23 cellular contexts compared by ENCODE assay signal in genomic region chr6:129795261-129795660, GRCh38.
DNase-seq lines count a peak whose midpoint lies in the region; ATAC-seq, FAIRE-seq and TF ChIP-seq lines count a peak whose summit lies in the region.
"Had no signal": no experiment of that assay in that cellular context is flagged by ENCODE, and none has a peak within 500 bp of the region (broad histone marks: within the 10 kb centered on the region; RNA-seq: fewer than 3 reads in every experiment).

No MANE protein-coding gene starts in this region.

- CTCF ChIA-PET in HepG2 (lab: Yijun Ruan, JAX; ENCODE audit: low intra/inter-chr PET ratio, low total read pairs), result no interaction called here

- H3K9me3 Mint-ChIP-seq in natural killer cell, result no peaks in the 10 kb centered on the region
- H3K9me3 Mint-ChIP-seq: activated CD8-positive, alpha-beta T cell treated with anti-CD3 and anti-CD28 coated beads for 36 hours; activated naive CD4-positive, alpha-beta T cell treated with anti-CD3 and anti-CD28 coated beads for 36 hours; activated T-cell treated with anti-CD3 and anti-CD28 coated beads, Interleukin-2, amount 50 U/mL, for 24 hours; CD8-positive, alpha-beta memory T cell; natural killer cell treated with Interleukin-12 subunit alpha and Interleukin-12 subunit beta and Interleukin-15 and Interleukin-18, amount 100 ng/mL, for 72 hours had no signal

- no TSS peak for BruUV-seq in HepG2 (replicated peaks; lab: Mats Ljungman, UMichigan)

- in situ Hi-C loops in HepG2 (cut with HindIII; ENCODE audit: extremely low pct_ligation_motif_present, low pct_unique_long_range_greater_than_20kb), result no loop called here

- no peak overlapping the region for H3K27ac ChIP-seq in liver (ENCODE audit: low read depth in 1 of 2, low read length in 2 of 2)
- H3K27ac ChIP-seq in HepG2 (ENCODE audit: extremely low read length, insufficient read depth, low read length), result no peak overlapping the region
- H3K27ac ChIP-seq: heart left ventricle, SJSA1 had no signal

- FAIRE-seq in HepG2 (lab: Jason Lieb, UNC), result no peak
- FAIRE-seq: GM18507 had no signal

- no peak overlapping the region for H3K4me2 ChIP-seq in HepG2 (ENCODE audit: low read depth, low read length)
- H3K4me2 ChIP-seq: smooth muscle cell had no signal

- H3K4me3 ChIP-seq in liver (ENCODE audit: low read depth in 1 of 3, low read length in 3 of 3) (no peak overlapping the region), HepG2 (replicated peaks in 1 of 3; ENCODE audit: insufficient read depth in 1 of 3, low read depth in 2 of 3, low read length in 3 of 3) (no peak overlapping the region), kidney epithelial cell (ENCODE audit: low read depth, low read length) (no peak overlapping the region)
- H3K4me3 ChIP-seq: heart left ventricle, SJSA1, smooth muscle cell had no signal

- H4K20me1 ChIP-seq in HepG2 (ENCODE audit: insufficient read depth, low read length), result no peaks in the 10 kb centered on the region

- H3K4me1 Mint-ChIP-seq in natural killer cell, result peaks cover 0 to 7% of the 10 kb centered on the region in 2 donors
- H3K4me1 Mint-ChIP-seq: WTC11 had no signal

- TF ChIP-seq RAD21 in liver (IDR thresholded peaks at IDR 0.05) (peak; percentile 16), HepG2 (CRISPR knock-in tag; IDR thresholded peaks at IDR 0.05) (no peak)

- intact Hi-C loops in HepG2 (cut with micrococcal nuclease; ENCODE audit: unreplicated experiment), result no loop called here
- intact Hi-C loops in natural killer cell (cut with micrococcal nuclease), result no loop called here

- H3K27ac Mint-ChIP-seq in natural killer cell, result no peak overlapping the region
- H3K27ac Mint-ChIP-seq: activated CD8-positive, alpha-beta T cell treated with anti-CD3 and anti-CD28 coated beads for 36 hours; activated naive CD4-positive, alpha-beta T cell treated with anti-CD3 and anti-CD28 coated beads for 36 hours; activated T-cell treated with anti-CD3 and anti-CD28 coated beads, Interleukin-2, amount 50 U/mL, for 24 hours; CD8-positive, alpha-beta memory T cell; immature natural killer cell; natural killer cell treated with Interleukin-12 subunit alpha and Interleukin-12 subunit beta and Interleukin-15 and Interleukin-18, amount 100 ng/mL, for 72 hours; WTC11 had no signal

- H3K36me3 ChIP-seq in liver (ENCODE audit: control insufficient read depth in 4 of 4, insufficient read depth in 3 of 4, low read depth in 1 of 4, low read length in 3 of 4), result no peaks in the 10 kb centered on the region
- H3K36me3 ChIP-seq in HepG2 (replicated peaks in 1 of 2; ENCODE audit: control insufficient read depth in 1 of 2, insufficient read depth in 2 of 2, low read length in 2 of 2), result no peaks in the 10 kb centered on the region
- H3K36me3 ChIP-seq in kidney epithelial cell (ENCODE audit: control insufficient read depth, insufficient read depth, low read length), result no peaks in the 10 kb centered on the region
- H3K36me3 ChIP-seq: heart left ventricle, SJSA1 had no signal

- DNase-seq in HepG2 (ENCODE audit: low spot score) (no peak), SW480 (ENCODE audit: low spot score) (peak; percentile 5), kidney epithelial cell (ENCODE audit: low read depth) (peak; percentile 7), activated T-cell treated with anti-CD3 and anti-CD28 coated beads for 4 hours (no peak), natural killer cell (no peak), NCI-H2107 (lab: John Stamatoyannopoulos, UW) (no peak), mesenteric fat pad (ENCODE audit: low spot score) (no peak)
- DNase-seq: activated CD8-positive, alpha-beta T cell treated with anti-CD3 and anti-CD28 coated beads for 36 hours; activated naive CD4-positive, alpha-beta T cell treated with anti-CD3 and anti-CD28 coated beads for 36 hours; activated T-cell treated with anti-CD3 and anti-CD28 coated beads, Interleukin-2, amount 50 U/mL, for 24 hours; anterior cingulate cortex; CD8-positive, alpha-beta memory T cell; heart left ventricle; immature natural killer cell; mesendoderm; NCI-H526; stimulated activated CD4-positive, alpha-beta T cell treated with anti-CD3 and anti-CD28 coated beads, Interleukin-4, amount 100 ng/mL, for 24 hours had no signal

- H3K27me3 Mint-ChIP-seq in natural killer cell (ENCODE audit: low read depth in 2 of 2), result peaks cover 11 to 14% of the 10 kb centered on the region in 2 donors

- H3K9me3 ChIP-seq in liver (ENCODE audit: control insufficient read depth in 4 of 4, low read length in 3 of 4) (no peaks in the 10 kb centered on the region), HepG2 (ENCODE audit: low read length) (no peaks in the 10 kb centered on the region)
- H3K9me3 ChIP-seq: heart left ventricle, SJSA1 had no signal

- no peak for TF ChIP-seq EP300 in HepG2 (IDR thresholded peaks at IDR 0.05; ENCODE audit: low read depth in 2 of 2, low read length in 2 of 2)
- TF ChIP-seq EP300 in HepG2 (CRISPR knock-in tag; IDR thresholded peaks at IDR 0.05; ENCODE audit: borderline replicate concordance), result no peak

- H3K27me3 ChIP-seq in liver (ENCODE audit: control insufficient read depth in 4 of 4, insufficient read depth in 4 of 4, low read length in 3 of 4), result no peaks in the 10 kb centered on the region
- H3K27me3 ChIP-seq in HepG2 (ENCODE audit: control insufficient read depth in 1 of 2, insufficient read depth in 2 of 2, low read length in 2 of 2), result peaks cover 0 to 6% of the 10 kb centered on the region in 2 experiments; a peak in 1 of 5 replicates
- H3K27me3 ChIP-seq in kidney epithelial cell (ENCODE audit: control insufficient read depth, insufficient read depth, low read length), result no peaks in the 10 kb centered on the region
- H3K27me3 ChIP-seq: SJSA1 had no signal

- no peak for TF ChIP-seq CTCF in liver (IDR thresholded peaks at IDR 0.05; ENCODE audit: low read depth, low read length, missing input control)
- no peak for TF ChIP-seq CTCF in HepG2 (CRISPR knock-in tag; IDR thresholded peaks at IDR 0.05)
- no peak for TF ChIP-seq CTCF in kidney epithelial cell (IDR thresholded peaks at IDR 0.05; ENCODE audit: insufficient read depth, low read length, poor library complexity, severe bottlenecking)
- TF ChIP-seq CTCF in natural killer cell (IDR thresholded peaks at IDR 0.05), result no peak

- no peaks in the 10 kb centered on the region for H3K36me3 Mint-ChIP-seq in natural killer cell
- H3K36me3 Mint-ChIP-seq: CD8-positive, alpha-beta memory T cell; immature natural killer cell; natural killer cell treated with Interleukin-12 subunit alpha and Interleukin-12 subunit beta and Interleukin-15 and Interleukin-18, amount 100 ng/mL, for 72 hours; WTC11 had no signal

- 39% methylated on average over 2 of the region's 2 CpGs for WGBS in liver
- WGBS in HepG2 (ENCODE audit: low lambda C conversion rate), result 0% methylated on average over 2 of the region's 2 CpGs

- H3K9ac ChIP-seq in liver (ENCODE audit: low read depth in 1 of 2, low read length in 2 of 2), result no peak overlapping the region
- H3K9ac ChIP-seq in HepG2 (ENCODE audit: insufficient read depth, low read depth, low read length), result no peak overlapping the region

- H3K4me1 ChIP-seq in liver (ENCODE audit: control insufficient read depth in 4 of 4, insufficient read depth in 4 of 4, low read length in 3 of 4) (peaks cover 13 to 46% (median 43%) of the 10 kb centered on the region in 4 donors), HepG2 (ENCODE audit: insufficient read depth, low read length) (no peaks in the 10 kb centered on the region)
- H3K4me1 ChIP-seq: heart left ventricle, SJSA1 had no signal

- ATAC-seq in HepG2 (no peak), natural killer cell (no peak)
- ATAC-seq: activated CD8-positive, alpha-beta T cell treated with anti-CD3 and anti-CD28 coated beads for 36 hours; WTC11 had no signal

- H3K4me3 Mint-ChIP-seq in natural killer cell, result no peak overlapping the region
- H3K4me3 Mint-ChIP-seq: activated CD8-positive, alpha-beta T cell treated with anti-CD3 and anti-CD28 coated beads for 36 hours; activated naive CD4-positive, alpha-beta T cell treated with anti-CD3 and anti-CD28 coated beads for 36 hours; activated T-cell treated with anti-CD3 and anti-CD28 coated beads, Interleukin-2, amount 50 U/mL, for 24 hours; CD8-positive, alpha-beta memory T cell; immature natural killer cell; natural killer cell treated with Interleukin-12 subunit alpha and Interleukin-12 subunit beta and Interleukin-15 and Interleukin-18, amount 100 ng/mL, for 72 hours; WTC11 had no signal

- H2AFZ ChIP-seq in HepG2 (ENCODE audit: low read length), result no peak overlapping the region

- H3K79me2 ChIP-seq in HepG2 (ENCODE audit: insufficient read depth, low read length), result no peaks in the 10 kb centered on the region

- TF ChIP-seq POLR2A in HepG2 (IDR thresholded peaks at IDR 0.05; ENCODE audit: insufficient read depth in 1 of 2, low read depth in 2 of 2, low read length in 2 of 2), result no peak

- POLR2A ChIA-PET in HepG2 (lab: Yijun Ruan, JAX), result no interaction called here

TF ChIP-seq in liver, 16 proteins besides CTCF, POLR2A, EP300 and RAD21 (continues in another document):
- peak; percentile 66 for TF ChIP-seq ZBTB33 (IDR thresholded peaks at IDR 0.05)

Comparison
In these comparisons a context has a peak if more than half of its experiments do, and no peak if none do; other contexts are left out.
1. DNase-seq: peak in SW480 (single experiment) and kidney epithelial cell (single experiment); none in HepG2 (single experiment), activated T-cell treated with anti-CD3 and anti-CD28 coated beads for 4 hours (single experiment), natural killer cell (single experiment), NCI-H2107 (single experiment) and mesenteric fat pad (single experiment).